In genomic region chr19:6979341-6979740, GRCh38 we compare ENCODE assay signal across 14 cellular contexts. TPM values are rescaled to one million over a fixed set of nuclear protein-coding genes. Genes with fewer than 3 reads are reported as not detected.
A peak's percentile ranks its signal among the peaks of the same experiment; 100 is the strongest.
DNase-seq lines count a peak whose midpoint lies in the region; ATAC-seq lines count a peak whose summit lies in the region.
"Had no signal": no experiment of that assay in that cellular context is flagged by ENCODE, and none has a peak within 500 bp of the region (broad histone marks: within the 10 kb centered on the region; RNA-seq: fewer than 3 reads in every experiment).

No MANE protein-coding gene starts in this region.

- peaks cover 29% of the 10 kb centered on the region for H3K36me3 Mint-ChIP-seq in activated CD4-positive, alpha-beta T cell treated with anti-CD3 and anti-CD28 coated beads for 36 hours (ENCODE audit: low read depth)
- H3K36me3 Mint-ChIP-seq in activated T-cell treated with anti-CD3 and anti-CD28 coated beads, Interleukin-2, amount 50 U/mL, for 4 hours (ENCODE audit: insufficient read depth), result peaks cover 14% of the 10 kb centered on the region
- peaks cover 12 to 26% of the 10 kb centered on the region in 2 donors for H3K36me3 Mint-ChIP-seq in activated T-cell treated with anti-CD3 and anti-CD28 coated beads, Interleukin-2, amount 50 U/mL, for 72 hours (ENCODE audit: insufficient read depth in 2 of 2)
- no peaks in the 10 kb centered on the region for H3K36me3 Mint-ChIP-seq in activated naive CD8-positive, alpha-beta T cell treated with anti-CD3 and anti-CD28 coated beads for 36 hours
- H3K36me3 Mint-ChIP-seq in activated naive CD8-positive, alpha-beta T cell treated with anti-CD3 and anti-CD28 coated beads, Interleukin-2, amount 50 U/mL, for 24 hours (ENCODE audit: low read depth), result peaks cover 7% of the 10 kb centered on the region

- H3K4me1 Mint-ChIP-seq in activated CD4-positive, alpha-beta T cell treated with anti-CD3 and anti-CD28 coated beads for 36 hours, result peaks cover 4% of the 10 kb centered on the region
- no peaks in the 10 kb centered on the region for H3K4me1 Mint-ChIP-seq in activated T-cell treated with anti-CD3 and anti-CD28 coated beads, Interleukin-2, amount 50 U/mL, for 4 hours (ENCODE audit: low read depth)
- no peaks in the 10 kb centered on the region for H3K4me1 Mint-ChIP-seq in activated T-cell treated with anti-CD3 and anti-CD28 coated beads, Interleukin-2, amount 50 U/mL, for 72 hours (ENCODE audit: low read depth)
- peaks cover 2% of the 10 kb centered on the region for H3K4me1 Mint-ChIP-seq in activated naive CD8-positive, alpha-beta T cell treated with anti-CD3 and anti-CD28 coated beads for 36 hours
- H3K4me1 Mint-ChIP-seq in activated naive CD8-positive, alpha-beta T cell treated with anti-CD3 and anti-CD28 coated beads, Interleukin-2, amount 50 U/mL, for 24 hours, result no peaks in the 10 kb centered on the region

- ATAC-seq in activated CD4-positive, alpha-beta T cell treated with anti-CD3 and anti-CD28 coated beads for 36 hours, result peak; percentile 51
- ATAC-seq in activated T-cell treated with anti-CD3 and anti-CD28 coated beads, Interleukin-2, amount 50 U/mL, for 4 hours, result peak; percentile 35 to 51
- ATAC-seq in activated T-cell treated with anti-CD3 and anti-CD28 coated beads, Interleukin-2, amount 50 U/mL, for 72 hours (replicated peaks in 1 of 2), result no peak
- no peak for ATAC-seq in activated naive CD8-positive, alpha-beta T cell treated with anti-CD3 and anti-CD28 coated beads, Interleukin-2, amount 50 U/mL, for 24 hours
- ATAC-seq: A549 had no signal

- POLR2A ChIA-PET in activated CD4-positive, alpha-beta T cell treated with anti-CD3 and anti-CD28 coated beads for 36 hours (lab: Charles Lee), result no interaction called here

- H3K9me3 Mint-ChIP-seq in activated CD4-positive, alpha-beta T cell treated with anti-CD3 and anti-CD28 coated beads for 36 hours (ENCODE audit: low read depth), result peaks cover 28% of the 10 kb centered on the region
- H3K9me3 Mint-ChIP-seq in activated T-cell treated with anti-CD3 and anti-CD28 coated beads, Interleukin-2, amount 50 U/mL, for 4 hours, result peaks cover 26% of the 10 kb centered on the region
- peaks cover 11% of the 10 kb centered on the region in 2 donors for H3K9me3 Mint-ChIP-seq in activated T-cell treated with anti-CD3 and anti-CD28 coated beads, Interleukin-2, amount 50 U/mL, for 72 hours
- H3K9me3 Mint-ChIP-seq in activated naive CD8-positive, alpha-beta T cell treated with anti-CD3 and anti-CD28 coated beads for 36 hours, result peaks cover 18% of the 10 kb centered on the region
- peaks cover 30% of the 10 kb centered on the region for H3K9me3 Mint-ChIP-seq in activated naive CD8-positive, alpha-beta T cell treated with anti-CD3 and anti-CD28 coated beads, Interleukin-2, amount 50 U/mL, for 24 hours

- no peaks in the 10 kb centered on the region for H3K27me3 Mint-ChIP-seq in activated CD4-positive, alpha-beta T cell treated with anti-CD3 and anti-CD28 coated beads for 36 hours
- H3K27me3 Mint-ChIP-seq in activated T-cell treated with anti-CD3 and anti-CD28 coated beads, Interleukin-2, amount 50 U/mL, for 4 hours (ENCODE audit: low read depth), result no peaks in the 10 kb centered on the region
- H3K27me3 Mint-ChIP-seq in activated T-cell treated with anti-CD3 and anti-CD28 coated beads, Interleukin-2, amount 50 U/mL, for 72 hours (ENCODE audit: low read depth), result no peaks in the 10 kb centered on the region
- H3K27me3 Mint-ChIP-seq in activated naive CD8-positive, alpha-beta T cell treated with anti-CD3 and anti-CD28 coated beads for 36 hours, result peaks cover 4% of the 10 kb centered on the region
- peaks cover 2% of the 10 kb centered on the region for H3K27me3 Mint-ChIP-seq in activated naive CD8-positive, alpha-beta T cell treated with anti-CD3 and anti-CD28 coated beads, Interleukin-2, amount 50 U/mL, for 24 hours
- H3K27me3 Mint-ChIP-seq: CD4-positive, alpha-beta T cell had no signal

- intact Hi-C loops in activated CD4-positive, alpha-beta T cell treated with anti-CD3 and anti-CD28 coated beads for 36 hours (cut with DNase I, micrococcal nuclease), result no loop called here

- DNase-seq in activated CD4-positive, alpha-beta T cell treated with anti-CD3 and anti-CD28 coated beads for 36 hours, result peak; percentile 19
- DNase-seq in activated CD4-positive, alpha-beta T cell treated with anti-CD3 and anti-CD28 coated beads for 1 hour, result no peak
- DNase-seq in activated T-cell treated with anti-CD3 and anti-CD28 coated beads, Interleukin-2, amount 50 U/mL, for 4 hours, result no peak
- DNase-seq in activated T-cell treated with anti-CD3 and anti-CD28 coated beads, Interleukin-2, amount 50 U/mL, for 72 hours, result no peak
- peak; percentile 31 for DNase-seq in activated naive CD8-positive, alpha-beta T cell treated with anti-CD3 and anti-CD28 coated beads for 36 hours
- DNase-seq in activated naive CD8-positive, alpha-beta T cell treated with anti-CD3 and anti-CD28 coated beads, Interleukin-2, amount 50 U/mL, for 24 hours, result no peak
- peak; percentile 28 for DNase-seq in MV-4-11 (lab: John Stamatoyannopoulos, UW)
- no peak for DNase-seq in islet precursor cell
- DNase-seq: AML-193; Caco-2; CD4-positive, alpha-beta T cell; GM23248 had no signal

- H3K27ac Mint-ChIP-seq in activated CD4-positive, alpha-beta T cell treated with anti-CD3 and anti-CD28 coated beads for 36 hours, result no peak overlapping the region
- H3K27ac Mint-ChIP-seq in activated T-cell treated with anti-CD3 and anti-CD28 coated beads, Interleukin-2, amount 50 U/mL, for 72 hours, result no peak overlapping the region
- H3K27ac Mint-ChIP-seq in activated naive CD8-positive, alpha-beta T cell treated with anti-CD3 and anti-CD28 coated beads for 36 hours, result no peak overlapping the region
- H3K27ac Mint-ChIP-seq in activated naive CD8-positive, alpha-beta T cell treated with anti-CD3 and anti-CD28 coated beads, Interleukin-2, amount 50 U/mL, for 24 hours, result no peak overlapping the region
- H3K27ac Mint-ChIP-seq: CD4-positive, alpha-beta T cell had no signal

- CTCF ChIA-PET in activated CD4-positive, alpha-beta T cell treated with anti-CD3 and anti-CD28 coated beads for 36 hours (lab: Charles Lee), result interaction anchor here (0.6 kb wide), 1 partner anchor 32 kb away, joined by 3 read pairs; no protein-coding TSS in a partner anchor

- H3K4me3 Mint-ChIP-seq in activated CD4-positive, alpha-beta T cell treated with anti-CD3 and anti-CD28 coated beads for 36 hours, result no peak overlapping the region
- no peak overlapping the region for H3K4me3 Mint-ChIP-seq in activated T-cell treated with anti-CD3 and anti-CD28 coated beads, Interleukin-2, amount 50 U/mL, for 4 hours
- H3K4me3 Mint-ChIP-seq in activated T-cell treated with anti-CD3 and anti-CD28 coated beads, Interleukin-2, amount 50 U/mL, for 72 hours, result no peak overlapping the region
- no peak overlapping the region for H3K4me3 Mint-ChIP-seq in activated naive CD8-positive, alpha-beta T cell treated with anti-CD3 and anti-CD28 coated beads for 36 hours
- no peak overlapping the region for H3K4me3 Mint-ChIP-seq in activated naive CD8-positive, alpha-beta T cell treated with anti-CD3 and anti-CD28 coated beads, Interleukin-2, amount 50 U/mL, for 24 hours
- H3K4me3 Mint-ChIP-seq: CD4-positive, alpha-beta T cell had no signal

RNA-seq across cellular contexts. Expression of gene MBD3L2B, which starts 41.9 kb away (rescaled TPM):
- total RNA-seq in activated CD4-positive, alpha-beta T cell treated with anti-CD3 and anti-CD28 coated beads for 36 hours, result not detected
- total RNA-seq in activated T-cell treated with anti-CD3 and anti-CD28 coated beads, Interleukin-2, amount 50 U/mL, for 4 hours, result not detected
- total RNA-seq in activated T-cell treated with anti-CD3 and anti-CD28 coated beads, Interleukin-2, amount 50 U/mL, for 72 hours, result not detected
- total RNA-seq in activated naive CD8-positive, alpha-beta T cell treated with anti-CD3 and anti-CD28 coated beads for 36 hours, result not detected
- total RNA-seq: Caco-2; CD4-positive, alpha-beta T cell; GM23248; H4 had no signal

RNA-seq across cellular contexts. Expression of gene MBD3L5, which starts 51.0 kb away (rescaled TPM):
- total RNA-seq in activated CD4-positive, alpha-beta T cell treated with anti-CD3 and anti-CD28 coated beads for 36 hours, result not detected
- not detected for total RNA-seq in activated T-cell treated with anti-CD3 and anti-CD28 coated beads, Interleukin-2, amount 50 U/mL, for 4 hours
- total RNA-seq in activated T-cell treated with anti-CD3 and anti-CD28 coated beads, Interleukin-2, amount 50 U/mL, for 72 hours, result not detected
- total RNA-seq in activated naive CD8-positive, alpha-beta T cell treated with anti-CD3 and anti-CD28 coated beads for 36 hours, result not detected
- total RNA-seq: Caco-2; CD4-positive, alpha-beta T cell; GM23248; H4 had no signal

Comparison
In these comparisons a context has a peak if more than half of its experiments do, and no peak if none do; other contexts are left out.
1. ATAC-seq: peak in activated CD4-positive, alpha-beta T cell treated with anti-CD3 and anti-CD28 coated beads for 36 hours (single experiment) and activated T-cell treated with anti-CD3 and anti-CD28 coated beads, Interleukin-2, amount 50 U/mL, for 4 hours (2 of 2); none in activated T-cell treated with anti-CD3 and anti-CD28 coated beads, Interleukin-2, amount 50 U/mL, for 72 hours (0 of 2) and activated naive CD8-positive, alpha-beta T cell treated with anti-CD3 and anti-CD28 coated beads, Interleukin-2, amount 50 U/mL, for 24 hours (single experiment).
2. DNase-seq: peak in activated CD4-positive, alpha-beta T cell treated with anti-CD3 and anti-CD28 coated beads for 36 hours (single experiment), activated naive CD8-positive, alpha-beta T cell treated with anti-CD3 and anti-CD28 coated beads for 36 hours (single experiment) and MV-4-11 (single experiment); none in activated CD4-positive, alpha-beta T cell treated with anti-CD3 and anti-CD28 coated beads for 1 hour (single experiment), activated T-cell treated with anti-CD3 and anti-CD28 coated beads, Interleukin-2, amount 50 U/mL, for 4 hours (single experiment), activated T-cell treated with anti-CD3 and anti-CD28 coated beads, Interleukin-2, amount 50 U/mL, for 72 hours (0 of 2), activated naive CD8-positive, alpha-beta T cell treated with anti-CD3 and anti-CD28 coated beads, Interleukin-2, amount 50 U/mL, for 24 hours (single experiment) and islet precursor cell (single experiment).